In genomic region chr18:25299426-25299825, GRCh38 we compare ENCODE assay signal across 9 cellular contexts. TPM values are rescaled to one million over a fixed set of nuclear protein-coding genes. Genes with fewer than 3 reads are reported as not detected.
DNase-seq lines count a peak whose midpoint lies in the region; ATAC-seq and TF ChIP-seq lines count a peak whose summit lies in the region.
"Had no signal": no experiment of that assay in that cellular context is flagged by ENCODE, and none has a peak within 500 bp of the region (broad histone marks: within the 10 kb centered on the region; RNA-seq: fewer than 3 reads in every experiment).

No MANE protein-coding gene starts in this region.

- no peak for TF ChIP-seq CTCF in mucosa of descending colon (IDR thresholded peaks at IDR 0.05)

- H3K9me3 ChIP-seq in mucosa of descending colon = no peaks in the 10 kb centered on the region

- H3K4me1 ChIP-seq in mucosa of descending colon (ENCODE audit: low read depth) = no peaks in the 10 kb centered on the region

- no peaks in the 10 kb centered on the region for H3K36me3 ChIP-seq in mucosa of descending colon (ENCODE audit: low read depth)

- intact Hi-C loops in mucosa of descending colon (cut with DNase I, micrococcal nuclease) = no loop called here

- DNase-seq in HT1080 (ENCODE audit: low read depth) (peak; percentile 69), amniotic stem cell (lab: John Stamatoyannopoulos, UW) (peak; percentile 3), glomerular visceral epithelial cell (ENCODE audit: extremely low spot score) (peak; percentile 14), stromal cell of bone marrow (ENCODE audit: low read depth) (peak; percentile 55), NCI-H510A treated with DMSO at 0.1 percent for 48 hours (lab: John Stamatoyannopoulos, UW) (no peak), NCI-H1930 (lab: John Stamatoyannopoulos, UW) (no peak), mucosa of descending colon (no peak)
- DNase-seq: NCI-H2171 had no signal

- no peak for ATAC-seq in mucosa of descending colon

- H3K4me3 ChIP-seq in mucosa of descending colon = no peak overlapping the region

RNA-seq across cellular contexts. Expression of gene ZNF521, which starts 52.5 kb away (rescaled TPM):
- 17.5 and 19.9 TPM in 2 replicates for total RNA-seq in HT1080 (2014; rRNA removed; shearing (Covaris generic))
- polyA plus RNA-seq in HT1080 (2015; cell fraction: cytosol; rRNA removed) = 13.4 and 31.0 TPM in 2 replicates
- polyA plus RNA-seq in HT1080 (2015; cell fraction: nucleus; rRNA removed) = 14.4 and 16.2 TPM in 2 replicates
- 10 to 100 TPM in 1 of 3 donors, 1 to 10 TPM in 2; 3.2 to 11.6 (median 7.9) TPM for total RNA-seq in mucosa of descending colon
- total RNA-seq: activated T-helper 2 cell treated with anti-CD3 and anti-CD28 coated beads, Interferon-gamma antibody, Interleukin-2, Interleukin-4, amounts not matched to agents 10 μg/mL and 5 μg/mL and 100 μg/mL, durations not matched to agents 14 hours and 24 hours and 36 hours had no signal

Comparison
In these comparisons a context has a peak if more than half of its experiments do, and no peak if none do; other contexts are left out.
1. DNase-seq: peak in HT1080 (single experiment), amniotic stem cell (single experiment), glomerular visceral epithelial cell (single experiment) and stromal cell of bone marrow (single experiment); none in NCI-H510A treated with DMSO at 0.1 percent for 48 hours (single experiment), NCI-H1930 (0 of 2) and mucosa of descending colon (0 of 3).